14 cellular contexts compared by ENCODE assay signal in genomic region chr3:112654979-112655378, GRCh38. TPM values are rescaled to one million over a fixed set of nuclear protein-coding genes. Genes with fewer than 3 reads are reported as not detected.
A peak's percentile ranks its signal among the peaks of the same experiment; 100 is the strongest.
DNase-seq lines count a peak whose midpoint lies in the region; ATAC-seq and TF ChIP-seq lines count a peak whose summit lies in the region.
"Had no signal": no experiment of that assay in that cellular context is flagged by ENCODE, and none has a peak within 500 bp of the region (broad histone marks: within the 10 kb centered on the region; RNA-seq: fewer than 3 reads in every experiment).

No MANE protein-coding gene starts in this region.

- ATAC-seq in heart left ventricle (no peak), left cardiac atrium (no peak), GM21515 (IDR thresholded peaks at IDR 0.05; ENCODE audit: unreplicated experiment) (no peak)

- H3K9me3 ChIP-seq in heart left ventricle (no peaks in the 10 kb centered on the region), transverse colon (no peaks in the 10 kb centered on the region)
- H3K9me3 ChIP-seq: spleen had no signal

- no peak for TF ChIP-seq POLR2A in heart left ventricle (IDR thresholded peaks at IDR 0.05)
- TF ChIP-seq POLR2A in transverse colon (IDR thresholded peaks at IDR 0.05) = no peak

- TF ChIP-seq EP300 in transverse colon (IDR thresholded peaks at IDR 0.05; ENCODE audit: low read depth) = no peak

- intact Hi-C loops in heart left ventricle (cut with DNase I) (loop anchor here in 1 of 10 donors (5.0 kb wide), 1 partner anchor 157 kb away; no protein-coding TSS in a partner anchor), left cardiac atrium (cut with DNase I) (no loop called here), transverse colon (cut with DNase I; ENCODE audit: low total_unique reads) (no loop called here)

- peak overlapping the region in 9 of 12 donors; percentile 37 to 83 (median 56) for H3K27ac ChIP-seq in heart left ventricle
- peak overlapping the region; percentile 35 to 60 (median 44) for H3K27ac ChIP-seq in transverse colon
- H3K27ac ChIP-seq: spleen had no signal

- H3K4me1 ChIP-seq in heart left ventricle = peaks cover 0 to 27% (median 0%) of the 10 kb centered on the region in 12 donors
- H3K4me1 ChIP-seq in transverse colon = peaks cover 0 to 5% (median 0%) of the 10 kb centered on the region in 4 donors

- in situ Hi-C loops in transverse colon (cut with MboI; ENCODE audit: low pct_ligation_motif_present in 1 of 4, low pct_unique_long_range_greater_than_20kb in 1 of 4, low sequenced_read_pairs in 3 of 4) = no loop called here

- DNase-seq in heart left ventricle (no peak), left cardiac atrium (no peak), RPMI8226 (peak; percentile 21), fibroblast of pulmonary artery (ENCODE audit: low read depth) (no peak), transverse colon (no peak), putamen (ENCODE audit: low spot score) (no peak), SW480 (ENCODE audit: low spot score) (no peak)
- DNase-seq: activated CD4-positive, alpha-beta T cell treated with anti-CD3 and anti-CD28 coated beads for 1 hour; activated effector memory CD4-positive, alpha-beta T cell treated with anti-CD3 and anti-CD28 coated beads, Interleukin-2, amount 50 U/mL, for 16 hours; C1 segment of cervical spinal cord; hippocampal formation; NCI-H1417; spleen had no signal

- H3K36me3 ChIP-seq in heart left ventricle = no peaks in the 10 kb centered on the region
- H3K36me3 ChIP-seq in transverse colon = no peaks in the 10 kb centered on the region
- H3K36me3 ChIP-seq: spleen had no signal

- 96 to 98% (median 97%) methylated on average over 4 of the region's 4 CpGs for WGBS in heart left ventricle, 4 donors
- 94 to 97% methylated on average over 4 of the region's 4 CpGs for WGBS in transverse colon (ENCODE audit: low coverage in 1 of 2), 2 donors

- H3K4me3 ChIP-seq in heart left ventricle (no peak overlapping the region), fibroblast of pulmonary artery (replicated peaks; ENCODE audit: low read depth, low read length) (no peak overlapping the region), transverse colon (no peak overlapping the region)
- H3K4me3 ChIP-seq: spleen had no signal

- peak in 1 of 12 donors; percentile 13 for TF ChIP-seq CTCF in heart left ventricle (IDR thresholded peaks at IDR 0.05)
- peak; percentile 31 for TF ChIP-seq CTCF in fibroblast of pulmonary artery (IDR thresholded peaks at IDR 0.05; ENCODE audit: low read length, missing control alignments)
- TF ChIP-seq CTCF in transverse colon (IDR thresholded peaks at IDR 0.05) = no peak

- H3K27me3 ChIP-seq in heart left ventricle (no peaks in the 10 kb centered on the region), transverse colon (no peaks in the 10 kb centered on the region)
- H3K27me3 ChIP-seq: spleen had no signal

RNA-seq across cellular contexts. Expression of gene CCDC80, which starts 14.0 kb away (rescaled TPM):
- total RNA-seq in heart left ventricle = 100 to 1,000 TPM in 5 of 9 donors, 10 to 100 TPM in 4; 30.7 to 538 (median 107) TPM
- 10 to 100 TPM; 10.4 to 39.7 TPM for polyA plus RNA-seq in heart left ventricle
- 100 to 1,000 TPM; 233 to 278 TPM for total RNA-seq in left cardiac atrium
- 10 to 100 TPM in 2 of 4 donors, 1 to 10 TPM in 2; 6.4 to 55.3 (median 18.4) TPM for total RNA-seq in transverse colon
